Comparison of ENCODE assay signal across 12 cellular contexts in the genomic region with DNA sequence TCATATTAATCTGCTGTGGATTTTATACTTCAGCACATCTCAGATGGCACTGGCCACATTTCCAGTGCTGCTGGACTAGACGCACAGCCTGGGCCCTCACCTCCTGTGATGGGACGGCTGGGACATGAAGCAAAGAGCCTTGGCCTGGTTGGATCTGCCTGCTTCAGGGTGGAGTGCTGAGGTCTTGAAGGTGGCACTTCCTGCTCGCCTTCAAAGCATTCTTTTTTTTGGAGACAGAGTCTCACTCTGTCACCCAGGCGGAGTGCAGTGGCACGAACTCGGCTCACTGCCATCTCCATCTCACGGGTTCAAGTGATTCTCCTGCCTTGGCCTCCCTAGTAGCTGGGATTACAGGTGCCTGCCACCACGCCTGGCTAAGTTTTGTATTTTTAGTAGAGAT.
DNase-seq lines count a peak whose midpoint lies in the region; ATAC-seq lines count a peak whose summit lies in the region.
"Had no signal": no experiment of that assay in that cellular context is flagged by ENCODE, and none has a peak within 500 bp of the region (broad histone marks: within the 10 kb centered on the region; RNA-seq: fewer than 3 reads in every experiment).

No MANE protein-coding gene starts in this region.

- no peak for DNase-seq in activated CD8-positive, alpha-beta memory T cell treated with anti-CD3 and anti-CD28 coated beads, Interleukin-2, amount 10 ng/mL, durations not matched to agents 7 days and 5 days
- DNase-seq in activated CD8-positive, alpha-beta memory T cell treated with anti-CD3 and anti-CD28 coated beads for 24 hours, result no peak
- DNase-seq in T-helper 22 cell (ENCODE audit: low read depth), result peak; percentile 18
- DNase-seq in central memory CD4-positive, alpha-beta T cell, result peak; percentile 67
- no peak for DNase-seq in stimulated activated effector memory CD8-positive, alpha-beta T cell treated with anti-CD3 and anti-CD28 coated beads, Interleukin-12 subunit alpha, Interleukin-12 subunit beta, amount 100 ng/mL, for 72 hours (ENCODE audit: low spot score in 2 of 2)
- DNase-seq in NCI-H146 (lab: John Stamatoyannopoulos, UW), result no peak
- no peak for DNase-seq in amniotic stem cell (lab: John Stamatoyannopoulos, UW)
- DNase-seq: DMS153, dorsolateral prefrontal cortex, NCI-H1105 had no signal

- no peaks in the 10 kb centered on the region for H3K9me3 Mint-ChIP-seq in activated CD8-positive, alpha-beta memory T cell treated with anti-CD3 and anti-CD28 coated beads, Interleukin-2, amount 10 ng/mL, durations not matched to agents 7 days and 5 days (ENCODE audit: low read depth)
- H3K9me3 Mint-ChIP-seq in stimulated activated effector memory CD8-positive, alpha-beta T cell treated with anti-CD3 and anti-CD28 coated beads, Interleukin-12 subunit alpha, Interleukin-12 subunit beta, amount 100 ng/mL, for 72 hours, result no peaks in the 10 kb centered on the region

- no peak for ATAC-seq in activated CD8-positive, alpha-beta memory T cell treated with anti-CD3 and anti-CD28 coated beads, Interleukin-2, amount 10 ng/mL, durations not matched to agents 7 days and 5 days
- no peak for ATAC-seq in stimulated activated effector memory CD8-positive, alpha-beta T cell treated with anti-CD3 and anti-CD28 coated beads, Interleukin-12 subunit alpha, Interleukin-12 subunit beta, amount 100 ng/mL, for 72 hours
- ATAC-seq in GM18909 (IDR thresholded peaks at IDR 0.05; ENCODE audit: poor library complexity, unreplicated experiment), result no peak
- ATAC-seq: Panc1 had no signal

- H3K4me3 Mint-ChIP-seq in activated CD8-positive, alpha-beta memory T cell treated with anti-CD3 and anti-CD28 coated beads, Interleukin-2, amount 10 ng/mL, durations not matched to agents 7 days and 5 days, result peak overlapping the region; percentile 72
- peak overlapping the region; percentile 82 for H3K4me3 Mint-ChIP-seq in stimulated activated effector memory CD8-positive, alpha-beta T cell treated with anti-CD3 and anti-CD28 coated beads, Interleukin-12 subunit alpha, Interleukin-12 subunit beta, amount 100 ng/mL, for 72 hours

- peaks cover 91% of the 10 kb centered on the region for H3K4me1 Mint-ChIP-seq in activated CD8-positive, alpha-beta memory T cell treated with anti-CD3 and anti-CD28 coated beads, Interleukin-2, amount 10 ng/mL, durations not matched to agents 7 days and 5 days
- H3K4me1 Mint-ChIP-seq in stimulated activated effector memory CD8-positive, alpha-beta T cell treated with anti-CD3 and anti-CD28 coated beads, Interleukin-12 subunit alpha, Interleukin-12 subunit beta, amount 100 ng/mL, for 72 hours, result peaks cover 96% of the 10 kb centered on the region

- H3K36me3 Mint-ChIP-seq in activated CD8-positive, alpha-beta memory T cell treated with anti-CD3 and anti-CD28 coated beads, Interleukin-2, amount 10 ng/mL, durations not matched to agents 7 days and 5 days, result peaks cover 34% of the 10 kb centered on the region
- H3K36me3 Mint-ChIP-seq in stimulated activated effector memory CD8-positive, alpha-beta T cell treated with anti-CD3 and anti-CD28 coated beads, Interleukin-12 subunit alpha, Interleukin-12 subunit beta, amount 100 ng/mL, for 72 hours, result peaks cover 65% of the 10 kb centered on the region

- no peaks in the 10 kb centered on the region for H3K27me3 Mint-ChIP-seq in activated CD8-positive, alpha-beta memory T cell treated with anti-CD3 and anti-CD28 coated beads, Interleukin-2, amount 10 ng/mL, durations not matched to agents 7 days and 5 days

- CTCF ChIA-PET in activated CD8-positive, alpha-beta memory T cell treated with anti-CD3 and anti-CD28 coated beads, Interleukin-2, amount 10 ng/mL, durations not matched to agents 7 days and 5 days (lab: Charles Lee), result interaction anchor here (1.0 to 6.6 kb wide), 4 partner anchors 13 to 73 kb away, joined by 6 to 58 read pairs (median 23); a partner anchor contains a TSS

- H3K27ac Mint-ChIP-seq in activated CD8-positive, alpha-beta memory T cell treated with anti-CD3 and anti-CD28 coated beads, Interleukin-2, amount 10 ng/mL, durations not matched to agents 7 days and 5 days, result peak overlapping the region; percentile 99
- peak overlapping the region; percentile 95 for H3K27ac Mint-ChIP-seq in stimulated activated effector memory CD8-positive, alpha-beta T cell treated with anti-CD3 and anti-CD28 coated beads, Interleukin-12 subunit alpha, Interleukin-12 subunit beta, amount 100 ng/mL, for 72 hours

Comparison
In these comparisons a context has a peak if more than half of its experiments do, and no peak if none do; other contexts are left out.
1. DNase-seq: peak in T-helper 22 cell (single experiment) and central memory CD4-positive, alpha-beta T cell (single experiment); none in activated CD8-positive, alpha-beta memory T cell treated with anti-CD3 and anti-CD28 coated beads, Interleukin-2, amount 10 ng/mL, durations not matched to agents 7 days and 5 days (single experiment), activated CD8-positive, alpha-beta memory T cell treated with anti-CD3 and anti-CD28 coated beads for 24 hours (single experiment), stimulated activated effector memory CD8-positive, alpha-beta T cell treated with anti-CD3 and anti-CD28 coated beads, Interleukin-12 subunit alpha, Interleukin-12 subunit beta, amount 100 ng/mL, for 72 hours (0 of 2), NCI-H146 (single experiment) and amniotic stem cell (single experiment).